ENCODE assay signal across 9 cellular contexts in genomic region chr3:186772886-186773417, GRCh38. TPM values are rescaled to one million over a fixed set of nuclear protein-coding genes. Genes with fewer than 3 reads are reported as not detected.
DNase-seq lines count a peak whose midpoint lies in the region; ATAC-seq and TF ChIP-seq lines count a peak whose summit lies in the region.
"Had no signal": no experiment of that assay in that cellular context is flagged by ENCODE, and none has a peak within 500 bp of the region (broad histone marks: within the 10 kb centered on the region; RNA-seq: fewer than 3 reads in every experiment).

No MANE protein-coding gene starts in this region.

- H3K9me3 ChIP-seq in MG63 (no peaks in the 10 kb centered on the region), thoracic aorta (no peaks in the 10 kb centered on the region)

- peak overlapping the region in 1 of 2 donors; percentile 39 for H3K27ac ChIP-seq in thoracic aorta

- H3K4me3 ChIP-seq in MG63 (no peak overlapping the region), fibroblast of pulmonary artery (replicated peaks; ENCODE audit: low read depth, low read length) (peak overlapping the region; percentile 46), thoracic aorta (peak overlapping the region; percentile 74)

- H3K4me3 Mint-ChIP-seq in activated T-cell treated with anti-CD3 and anti-CD28 coated beads, Interleukin-2, amount 50 U/mL, for 24 hours, result peak overlapping the region; percentile 92

- ATAC-seq in GM21515 (IDR thresholded peaks at IDR 0.05; ENCODE audit: unreplicated experiment), result peak; percentile 91
- ATAC-seq in thoracic aorta (ENCODE audit: insufficient number of reproducible peaks, low FRiP score, low read depth), result peak; percentile 23

- H3K4me1 ChIP-seq in thoracic aorta (ENCODE audit: control insufficient read depth in 1 of 2, low read depth in 2 of 2), result peaks cover 4 to 14% of the 10 kb centered on the region in 2 donors

- peaks cover 4% of the 10 kb centered on the region for H3K36me3 Mint-ChIP-seq in activated T-cell treated with anti-CD3 and anti-CD28 coated beads, Interleukin-2, amount 50 U/mL, for 24 hours (ENCODE audit: low read depth)

- no peak for TF ChIP-seq CTCF in fibroblast of pulmonary artery (IDR thresholded peaks at IDR 0.05; ENCODE audit: low read length, missing control alignments)
- no peak for TF ChIP-seq CTCF in thoracic aorta (IDR thresholded peaks at IDR 0.05)

- DNase-seq in EL (peak; percentile 72), MG63 (peak; percentile 49), fibroblast of pulmonary artery (ENCODE audit: low read depth) (no peak), nucleus accumbens (lab: John Stamatoyannopoulos, UW) (peak in 53 of 56 donors; percentile 1 to 69 (median 35)), thoracic aorta (ENCODE audit: low spot score) (no peak), iPS-NIHi11 (ENCODE audit: low spot score) (no peak)
- peak; percentile 83 for DNase-seq in activated T-cell treated with anti-CD3 and anti-CD28 coated beads, Interleukin-2, amount 50 U/mL, for 24 hours

- H3K36me3 ChIP-seq in MG63 (no peaks in the 10 kb centered on the region), thoracic aorta (no peaks in the 10 kb centered on the region)

- no peaks in the 10 kb centered on the region for H3K27me3 Mint-ChIP-seq in activated T-cell treated with anti-CD3 and anti-CD28 coated beads, Interleukin-2, amount 50 U/mL, for 24 hours

- H3K9me3 Mint-ChIP-seq in activated T-cell treated with anti-CD3 and anti-CD28 coated beads, Interleukin-2, amount 50 U/mL, for 24 hours, result peaks cover 4% of the 10 kb centered on the region

- H3K27me3 ChIP-seq in MG63, result no peaks in the 10 kb centered on the region
- H3K27me3 ChIP-seq in thoracic aorta (replicated peaks; ENCODE audit: insufficient read depth), result no peaks in the 10 kb centered on the region

- H3K4me1 Mint-ChIP-seq in activated T-cell treated with anti-CD3 and anti-CD28 coated beads, Interleukin-2, amount 50 U/mL, for 24 hours (ENCODE audit: low read depth), result peaks cover 20% of the 10 kb centered on the region

- H3K27ac Mint-ChIP-seq in activated T-cell treated with anti-CD3 and anti-CD28 coated beads, Interleukin-2, amount 50 U/mL, for 24 hours, result peak overlapping the region; percentile 98

RNA-seq across cellular contexts. Expression of gene EIF4A2, which starts 10.4 kb away (rescaled TPM):
- total RNA-seq in MG63 (2014; rRNA removed; shearing (Covaris generic); ENCODE audit: low replicate concordance), result 340 and 530 TPM in 2 replicates
- 100 to 1,000 TPM; 297 to 360 TPM for total RNA-seq in thoracic aorta

RNA-seq across cellular contexts. Expression of gene RFC4, which starts 33.3 kb away (rescaled TPM):
- total RNA-seq in MG63 (2014; rRNA removed; shearing (Covaris generic); ENCODE audit: low replicate concordance), result 51.6 and 65.3 TPM in 2 replicates
- 10 to 100 TPM in 1 of 2 donors, 1 to 10 TPM in 1; 4.7 to 20.4 TPM for total RNA-seq in thoracic aorta

RNA-seq across cellular contexts. Expression of gene KNG1, which starts 55.8 kb away (rescaled TPM):
- not detected in 2 replicates for total RNA-seq in MG63 (2014; rRNA removed; shearing (Covaris generic); ENCODE audit: low replicate concordance)
- total RNA-seq in thoracic aorta, result not detected
- total RNA-seq: T-helper 1 cell treated with Interleukin-12 subunit alpha and Interleukin-12 subunit beta and Interleukin-4 antibody, amounts not matched to agents 30 ng/mL and 1 ng/mL, for 36 hours had no signal

Comparison
In these comparisons a context has a peak if more than half of its experiments do, and no peak if none do; other contexts are left out.
1. DNase-seq: peak in EL (single experiment), MG63 (single experiment), activated T-cell treated with anti-CD3 and anti-CD28 coated beads, Interleukin-2, amount 50 U/mL, for 24 hours (single experiment) and nucleus accumbens (53 of 56); none in fibroblast of pulmonary artery (single experiment), thoracic aorta (single experiment) and iPS-NIHi11 (single experiment).